8 cellular contexts compared by ENCODE assay signal in genomic region chr11:2304156-2305139, GRCh38. TPM values are rescaled to one million over a fixed set of nuclear protein-coding genes. Genes with fewer than 3 reads are reported as not detected.
DNase-seq lines count a peak whose midpoint lies in the region; ATAC-seq and TF ChIP-seq lines count a peak whose summit lies in the region.

No MANE protein-coding gene starts in this region.

- H3K4me3 ChIP-seq in adrenal gland (no peak overlapping the region), lung (no peak overlapping the region), thyroid gland (replicated peaks in 1 of 3) (no peak overlapping the region), smooth muscle cell (no peak overlapping the region)

- no peaks in the 10 kb centered on the region for H3K36me3 Mint-ChIP-seq in MCF 10A (ENCODE audit: insufficient read depth, unreplicated experiment)

- intact Hi-C loops in adrenal gland (cut with DNase I): loop anchor here (1.0 to 10.0 kb wide), 4 partner anchors 107 to 220 kb away; no protein-coding TSS in a partner anchor
- intact Hi-C loops in thyroid gland (cut with DNase I): loop anchor here (2.0 to 10.0 kb wide), 3 partner anchors 116 to 590 kb away; no protein-coding TSS in a partner anchor
- intact Hi-C loops in MCF 10A (cut with micrococcal nuclease): loop anchor here (1.0 kb wide), 2 partner anchors 96 to 115 kb away; partner anchors contain the start of gene TSSC4

- BruUV-seq in MCF 10A (replicated peaks; lab: Mats Ljungman, UMichigan): no TSS peak

- H3K79me2 ChIP-seq in smooth muscle cell (ENCODE audit: low read depth): no peaks in the 10 kb centered on the region

- no peak for TF ChIP-seq POLR2A in adrenal gland (IDR thresholded peaks at IDR 0.05)
- TF ChIP-seq POLR2A in thyroid gland (IDR thresholded peaks at IDR 0.05): no peak

- 61 to 66% (median 64%) methylated on average over 9 to 20 of the region's 20 CpGs for WGBS in adrenal gland, 4 donors
- 61 to 72% methylated on average over 20 of the region's 20 CpGs for WGBS in lung, 2 donors
- 71 to 75% methylated on average over 18 to 20 of the region's 20 CpGs for WGBS in thyroid gland, 2 donors
- WGBS in smooth muscle cell (ENCODE audit: low lambda C conversion rate): 82% methylated on average over 17 of the region's 20 CpGs

- H3K27me3 ChIP-seq in adrenal gland: no peaks in the 10 kb centered on the region
- no peaks in the 10 kb centered on the region for H3K27me3 ChIP-seq in lung (ENCODE audit: control insufficient read depth, insufficient read depth)
- H3K27me3 ChIP-seq in thyroid gland: no peaks in the 10 kb centered on the region
- no peaks in the 10 kb centered on the region for H3K27me3 ChIP-seq in smooth muscle cell (ENCODE audit: low read depth)

- no peak for ATAC-seq in lung (ENCODE audit: insufficient read depth, low FRiP score)

- H3K9me3 ChIP-seq in adrenal gland (replicated peaks in 1 of 3) (no peaks in the 10 kb centered on the region), lung (ENCODE audit: control insufficient read depth in 2 of 2, insufficient read depth in 1 of 2, low read length in 1 of 2) (no peaks in the 10 kb centered on the region), thyroid gland (no peaks in the 10 kb centered on the region), smooth muscle cell (replicated peaks; ENCODE audit: low read depth) (no peaks in the 10 kb centered on the region)

- POLR2A ChIA-PET in MCF 10A (lab: Yijun Ruan, JAX): interaction anchor here (0.8 to 3.1 kb wide), 5 partner anchors 72 to 121 kb away, joined by 3 to 14 read pairs (median 6); partner anchors contain the start of genes CD81 and TSSC4

- DNase-seq in activated effector memory CD4-positive, alpha-beta T cell treated with anti-CD3 and anti-CD28 coated beads, Interleukin-2, amount 50 U/mL, for 16 hours: peak; percentile 54
- no peak for DNase-seq in activated effector memory CD4-positive, alpha-beta T cell treated with Interleukin-2 at 50 U/mL for 16 hours
- DNase-seq in adrenal gland: peak in 5 of 7 donors; percentile 13 to 54 (median 32)
- DNase-seq in lung (ENCODE audit: low spot score): no peak
- no peak for DNase-seq in thyroid gland
- no peak for DNase-seq in activated CD4-positive, CD25-positive, alpha-beta regulatory T cell treated with anti-CD3 and anti-CD28 coated beads, Interleukin-2, amount 50 U/mL, for 72 hours
- no peak for DNase-seq in smooth muscle cell (lab: John Stamatoyannopoulos, UW; ENCODE audit: unreplicated experiment)
- no peak for DNase-seq in MCF 10A (ENCODE audit: unreplicated experiment)

- no peak overlapping the region for H3K9ac ChIP-seq in smooth muscle cell (ENCODE audit: low read depth)

- CTCF ChIA-PET in MCF 10A (lab: Yijun Ruan, JAX): interaction anchor here (0.6 to 10.6 kb wide), 45 partner anchors 8 to 1102 kb away, joined by 3 to 240 read pairs (median 4); partner anchors contain the start of gene TSSC4

- no peaks in the 10 kb centered on the region for H3K27me3 Mint-ChIP-seq in MCF 10A (ENCODE audit: insufficient read depth, unreplicated experiment)

- H3K4me2 ChIP-seq in smooth muscle cell: no peak overlapping the region

- no peaks in the 10 kb centered on the region for H3K36me3 ChIP-seq in adrenal gland (replicated peaks in 1 of 2)
- no peaks in the 10 kb centered on the region for H3K36me3 ChIP-seq in lung (ENCODE audit: control insufficient read depth in 2 of 2, insufficient read depth in 2 of 2, low read length in 2 of 2)
- no peaks in the 10 kb centered on the region for H3K36me3 ChIP-seq in thyroid gland
- H3K36me3 ChIP-seq in smooth muscle cell (ENCODE audit: low read depth): no peaks in the 10 kb centered on the region

- peaks cover 0 to 27% of the 10 kb centered on the region in 2 donors for H3K4me1 ChIP-seq in adrenal gland (replicated peaks in 1 of 2)
- H3K4me1 ChIP-seq in lung (ENCODE audit: control insufficient read depth in 2 of 2, insufficient read depth in 2 of 2, low read length in 2 of 2): peaks cover 11 to 28% of the 10 kb centered on the region in 2 donors
- peaks cover 10 to 37% of the 10 kb centered on the region in 2 donors for H3K4me1 ChIP-seq in thyroid gland
- peaks cover 7% of the 10 kb centered on the region for H3K4me1 ChIP-seq in smooth muscle cell (ENCODE audit: low read depth)

- no peaks in the 10 kb centered on the region for H3F3A ChIP-seq in smooth muscle cell (ENCODE audit: low read depth)

- H4K20me1 ChIP-seq in smooth muscle cell (ENCODE audit: low read depth): no peaks in the 10 kb centered on the region

- TF ChIP-seq CTCF in adrenal gland (IDR thresholded peaks at IDR 0.05) (no peak), lung (IDR thresholded peaks at IDR 0.05; ENCODE audit: control extremely low read depth, extremely low read depth) (no peak), thyroid gland (IDR thresholded peaks at IDR 0.05) (no peak), smooth muscle cell (IDR thresholded peaks at IDR 0.05; ENCODE audit: borderline replicate concordance, insufficient read depth, poor library complexity, severe bottlenecking) (no peak), MCF 10A (IDR thresholded peaks at IDR 0.05; ENCODE audit: unreplicated experiment) (no peak)

- no peak overlapping the region for H3K4me3 Mint-ChIP-seq in MCF 10A (ENCODE audit: unreplicated experiment)

- peaks cover 7% of the 10 kb centered on the region for H3K4me1 Mint-ChIP-seq in MCF 10A (ENCODE audit: insufficient read depth, unreplicated experiment)

- no peak overlapping the region for H3K27ac Mint-ChIP-seq in MCF 10A (ENCODE audit: low read depth, unreplicated experiment)

- peak overlapping the region in 3 of 5 donors; percentile 19 to 83 (median 70) for H3K27ac ChIP-seq in adrenal gland
- peak overlapping the region; percentile 80 to 91 for H3K27ac ChIP-seq in lung (ENCODE audit: low read depth in 1 of 2, low read length in 1 of 2)
- H3K27ac ChIP-seq in thyroid gland: peak overlapping the region in 2 of 3 donors; percentile 22 to 85
- H3K27ac ChIP-seq in smooth muscle cell (ENCODE audit: low read depth): no peak overlapping the region

- no peak overlapping the region for H2AFZ ChIP-seq in smooth muscle cell (ENCODE audit: low read depth)

- H3K9me3 Mint-ChIP-seq in MCF 10A (ENCODE audit: unreplicated experiment): no peaks in the 10 kb centered on the region

RNA-seq across cellular contexts. Expression of gene TSPAN32, which starts 2.6 kb away (rescaled TPM):
- total RNA-seq in adrenal gland: 1 to 10 TPM in 1 of 8 donors, under 1 TPM in 4, not detected in 3; 0.14 to 1.4 (median 0.60) TPM
- 1 to 10 TPM in 2 of 3 donors, not detected in 1; 1.7 to 7.0 TPM for polyA plus RNA-seq in adrenal gland
- 1 to 10 TPM; 7.4 to 7.6 TPM for total RNA-seq in lung
- 1 to 10 TPM; 6.1 to 6.8 TPM for polyA plus RNA-seq in lung
- under 1 TPM in 2 of 4 donors, not detected in 2; 0.33 to 0.45 TPM for total RNA-seq in thyroid gland
- total RNA-seq in smooth muscle cell: not detected in 2 replicates
- 0.91 TPM in 1 of 2 replicates, not detected in the other for polyA plus RNA-seq in smooth muscle cell
- not detected in 2 replicates for total RNA-seq in MCF 10A (2022)

RNA-seq across cellular contexts. Expression of gene C11orf21, which starts 2.7 kb away (rescaled TPM):
- total RNA-seq in adrenal gland (under 1 TPM; 0.12 to 0.97 (median 0.32) TPM), lung (1 to 10 TPM; 3.4 to 5.2 TPM), thyroid gland (under 1 TPM; 0.15 to 0.67 (median 0.45) TPM), smooth muscle cell (not detected in 2 replicates), MCF 10A (2022) (not detected in 2 replicates)
- polyA plus RNA-seq in adrenal gland (1 to 10 TPM in 1 of 3 donors, under 1 TPM in 2; 0.04 to 2.1 (median 0.64) TPM), lung (1 to 10 TPM; 4.3 to 6.0 TPM), smooth muscle cell (not detected in 2 replicates)

RNA-seq across cellular contexts. Expression of gene ASCL2, which starts 34.1 kb away (rescaled TPM):
- total RNA-seq in adrenal gland (1 to 10 TPM in 3 of 8 donors, under 1 TPM in 4, not detected in 1; 0.39 to 2.2 (median 0.92) TPM), lung (1 to 10 TPM in 1 of 2 donors, not detected in 1; 2.4 TPM), thyroid gland (1 to 10 TPM in 1 of 4 donors, under 1 TPM in 3; 0.46 to 2.9 (median 0.66) TPM), smooth muscle cell (3.0 TPM in 1 of 2 replicates, not detected in the other), MCF 10A (2022) (not detected in 2 replicates)
- polyA plus RNA-seq in adrenal gland (under 1 TPM in 2 of 3 donors, not detected in 1; 0.44 to 0.88 TPM), lung (1 to 10 TPM in 1 of 2 donors, under 1 TPM in 1; 0.94 to 2.2 TPM), smooth muscle cell (0.33 TPM in 1 of 2 replicates, not detected in the other)

Comparison
In these comparisons a context has a peak if more than half of its experiments do, and no peak if none do; other contexts are left out.
1. DNase-seq: peak in activated effector memory CD4-positive, alpha-beta T cell treated with anti-CD3 and anti-CD28 coated beads, Interleukin-2, amount 50 U/mL, for 16 hours (single experiment) and adrenal gland (5 of 7); none in activated effector memory CD4-positive, alpha-beta T cell treated with Interleukin-2 at 50 U/mL for 16 hours (single experiment), lung (single experiment), thyroid gland (0 of 2), activated CD4-positive, CD25-positive, alpha-beta regulatory T cell treated with anti-CD3 and anti-CD28 coated beads, Interleukin-2, amount 50 U/mL, for 72 hours (single experiment), smooth muscle cell (single experiment) and MCF 10A (single experiment).